ENCODE assay signal across 10 cellular contexts in genomic region chr14:103499709-103500108, GRCh38. TPM values are rescaled to one million over a fixed set of nuclear protein-coding genes. Genes with fewer than 3 reads are reported as not detected.
DNase-seq lines count a peak whose midpoint lies in the region; ATAC-seq and TF ChIP-seq lines count a peak whose summit lies in the region.
"Had no signal": no experiment of that assay in that cellular context is flagged by ENCODE, and none has a peak within 500 bp of the region (broad histone marks: within the 10 kb centered on the region; RNA-seq: fewer than 3 reads in every experiment).

No MANE protein-coding gene starts in this region.

- H3K36me3 Mint-ChIP-seq in activated naive CD8-positive, alpha-beta T cell = peaks cover 3% of the 10 kb centered on the region
- H3K36me3 Mint-ChIP-seq in activated naive CD8-positive, alpha-beta T cell treated with anti-CD3 and anti-CD28 coated beads, Interleukin-2, amount 50 U/mL, for 24 hours (ENCODE audit: low read depth) = peaks cover 38% of the 10 kb centered on the region

- ATAC-seq in activated naive CD8-positive, alpha-beta T cell treated with anti-CD3 and anti-CD28 coated beads, Interleukin-2, amount 50 U/mL, for 24 hours = no peak
- peak; percentile 5 for ATAC-seq in left lobe of liver
- no peak for ATAC-seq in GM21723 (IDR thresholded peaks at IDR 0.05; ENCODE audit: unreplicated experiment)

- peaks cover 63% of the 10 kb centered on the region for H3K36me3 ChIP-seq in suprapubic skin

- CTCF ChIA-PET in HEK293T (lab: Yijun Ruan, JAX) = interaction anchor here (1.0 to 1.3 kb wide), 6 partner anchors 10 to 48 kb away, joined by 3 to 5 read pairs (median 4); no protein-coding TSS in a partner anchor

- H3K27me3 Mint-ChIP-seq in activated naive CD8-positive, alpha-beta T cell = no peaks in the 10 kb centered on the region
- H3K27me3 Mint-ChIP-seq in activated naive CD8-positive, alpha-beta T cell treated with anti-CD3 and anti-CD28 coated beads, Interleukin-2, amount 50 U/mL, for 24 hours = no peaks in the 10 kb centered on the region

- H3K27ac Mint-ChIP-seq in activated naive CD8-positive, alpha-beta T cell = peak overlapping the region; percentile 19
- H3K27ac Mint-ChIP-seq in activated naive CD8-positive, alpha-beta T cell treated with anti-CD3 and anti-CD28 coated beads, Interleukin-2, amount 50 U/mL, for 24 hours = no peak overlapping the region
- H3K27ac Mint-ChIP-seq: mesothelial cell of epicardium had no signal

- no peak overlapping the region for H3K4me3 Mint-ChIP-seq in activated naive CD8-positive, alpha-beta T cell
- no peak overlapping the region for H3K4me3 Mint-ChIP-seq in activated naive CD8-positive, alpha-beta T cell treated with anti-CD3 and anti-CD28 coated beads, Interleukin-2, amount 50 U/mL, for 24 hours
- H3K4me3 Mint-ChIP-seq: mesothelial cell of epicardium had no signal

- H3K27me3 ChIP-seq in suprapubic skin = no peaks in the 10 kb centered on the region

- TF ChIP-seq CTCF in VCaP (conservative IDR thresholded peaks at IDR 0.05) = no peak
- TF ChIP-seq CTCF in suprapubic skin (IDR thresholded peaks at IDR 0.05) = no peak

- TF ChIP-seq EP300 in suprapubic skin (IDR thresholded peaks at IDR 0.05) = no peak

- POLR2A ChIA-PET in HEK293T (lab: Yijun Ruan, JAX) = no interaction called here

- peaks cover 11% of the 10 kb centered on the region for H3K4me1 Mint-ChIP-seq in activated naive CD8-positive, alpha-beta T cell (ENCODE audit: low read depth)
- no peaks in the 10 kb centered on the region for H3K4me1 Mint-ChIP-seq in activated naive CD8-positive, alpha-beta T cell treated with anti-CD3 and anti-CD28 coated beads, Interleukin-2, amount 50 U/mL, for 24 hours
- H3K4me1 Mint-ChIP-seq: mesothelial cell of epicardium had no signal

- no peak overlapping the region for H3K4me3 ChIP-seq in suprapubic skin

- DNase-seq in activated naive CD8-positive, alpha-beta T cell treated with anti-CD3 and anti-CD28 coated beads, Interleukin-2, amount 50 U/mL, for 24 hours = no peak
- DNase-seq in left lobe of liver (ENCODE audit: low spot score) (peak; percentile 35), suprapubic skin (ENCODE audit: low spot score in 2 of 2) (peak; percentile 25 to 54), EL (no peak), HEK293T (ENCODE audit: extremely low spot score) (no peak)
- DNase-seq: DMS153 had no signal

- no peak for TF ChIP-seq POLR2A in suprapubic skin (IDR thresholded peaks at IDR 0.05)

- H3K9me3 ChIP-seq in suprapubic skin = no peaks in the 10 kb centered on the region

- H3K27ac ChIP-seq in VCaP = peak overlapping the region; percentile 59
- H3K27ac ChIP-seq in suprapubic skin = no peak overlapping the region

- 60% methylated on average over 10 of the region's 10 CpGs for WGBS in suprapubic skin

- H3K9me3 Mint-ChIP-seq in activated naive CD8-positive, alpha-beta T cell (ENCODE audit: low read depth) = no peaks in the 10 kb centered on the region
- no peaks in the 10 kb centered on the region for H3K9me3 Mint-ChIP-seq in activated naive CD8-positive, alpha-beta T cell treated with anti-CD3 and anti-CD28 coated beads, Interleukin-2, amount 50 U/mL, for 24 hours
- H3K9me3 Mint-ChIP-seq: mesothelial cell of epicardium had no signal

- peaks cover 14% of the 10 kb centered on the region for H3K4me1 ChIP-seq in suprapubic skin

TF ChIP-seq in HEK293T, 16 proteins besides CTCF, POLR2A, EP300 and RAD21:
- TF ChIP-seq FOXA1 (IDR thresholded peaks at IDR 0.05) (no peak), FOXM1 (IDR thresholded peaks at IDR 0.05; ENCODE audit: borderline replicate concordance) (no peak), ZNF384 (IDR thresholded peaks at IDR 0.05) (no peak), TARDBP (IDR thresholded peaks at IDR 0.05) (no peak), SP1 (IDR thresholded peaks at IDR 0.05) (no peak), PKNOX1 (IDR thresholded peaks at IDR 0.05) (no peak)

RNA-seq across cellular contexts. Expression of gene CKB, which starts 22.9 kb away (rescaled TPM):
- total RNA-seq in left lobe of liver = 10.2 TPM
- total RNA-seq in suprapubic skin = 100 to 1,000 TPM; 107 to 172 (median 128) TPM

RNA-seq across cellular contexts. Expression of gene TRMT61A, which starts 29.3 kb away (rescaled TPM):
- total RNA-seq in left lobe of liver = 6.0 TPM
- total RNA-seq in suprapubic skin = 10 to 100 TPM; 15.9 to 21.9 (median 18.5) TPM

Comparison
In these comparisons a context has a peak if more than half of its experiments do, and no peak if none do; other contexts are left out.
1. DNase-seq: peak in left lobe of liver (single experiment) and suprapubic skin (2 of 2); none in activated naive CD8-positive, alpha-beta T cell treated with anti-CD3 and anti-CD28 coated beads, Interleukin-2, amount 50 U/mL, for 24 hours (single experiment), EL (single experiment) and HEK293T (single experiment).